Comparison of ENCODE assay signal across 1 cellular context in genomic region chr6:119314894-119315272, GRCh38.
TF ChIP-seq lines count a peak whose summit lies in the region.

No MANE protein-coding gene starts in this region.

TF ChIP-seq in SK-N-SH treated with all-trans-retinoic acid at 6 μM for 48 hours, 23 proteins besides CTCF, POLR2A, EP300 and RAD21 (continued from another document):
- no peak for TF ChIP-seq TCF4 (CRISPR knock-in tag; IDR thresholded peaks at IDR 0.05; ENCODE audit: borderline replicate concordance)
- no peak for TF ChIP-seq OSR1 (CRISPR knock-in tag; IDR thresholded peaks at IDR 0.05)
